Comparison of ENCODE assay signal across 1 cellular context in the genomic region with DNA sequence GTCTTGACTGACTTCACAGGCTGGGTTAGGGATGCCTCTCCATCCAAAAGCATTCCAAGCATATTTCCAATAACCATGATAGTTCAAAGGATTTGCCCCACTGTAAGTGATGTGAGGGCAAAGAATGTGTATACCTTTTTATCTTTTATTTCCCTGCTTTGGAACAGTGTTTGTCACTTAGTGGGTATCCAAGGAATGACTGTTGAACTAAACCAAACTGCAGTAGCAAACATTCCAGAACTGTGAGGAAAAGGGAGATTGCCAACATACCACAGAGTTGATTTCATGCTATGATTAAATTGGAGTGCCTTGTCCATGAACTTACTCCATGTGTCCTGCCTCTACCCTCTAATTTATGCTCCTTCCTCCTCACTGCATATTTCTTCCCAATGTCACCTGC.
TF ChIP-seq lines count a peak whose summit lies in the region.

No MANE protein-coding gene starts in this region.

TF ChIP-seq in GM23338, 12 proteins besides CTCF, POLR2A, EP300 and RAD21:
- TF ChIP-seq, protein P1, sequence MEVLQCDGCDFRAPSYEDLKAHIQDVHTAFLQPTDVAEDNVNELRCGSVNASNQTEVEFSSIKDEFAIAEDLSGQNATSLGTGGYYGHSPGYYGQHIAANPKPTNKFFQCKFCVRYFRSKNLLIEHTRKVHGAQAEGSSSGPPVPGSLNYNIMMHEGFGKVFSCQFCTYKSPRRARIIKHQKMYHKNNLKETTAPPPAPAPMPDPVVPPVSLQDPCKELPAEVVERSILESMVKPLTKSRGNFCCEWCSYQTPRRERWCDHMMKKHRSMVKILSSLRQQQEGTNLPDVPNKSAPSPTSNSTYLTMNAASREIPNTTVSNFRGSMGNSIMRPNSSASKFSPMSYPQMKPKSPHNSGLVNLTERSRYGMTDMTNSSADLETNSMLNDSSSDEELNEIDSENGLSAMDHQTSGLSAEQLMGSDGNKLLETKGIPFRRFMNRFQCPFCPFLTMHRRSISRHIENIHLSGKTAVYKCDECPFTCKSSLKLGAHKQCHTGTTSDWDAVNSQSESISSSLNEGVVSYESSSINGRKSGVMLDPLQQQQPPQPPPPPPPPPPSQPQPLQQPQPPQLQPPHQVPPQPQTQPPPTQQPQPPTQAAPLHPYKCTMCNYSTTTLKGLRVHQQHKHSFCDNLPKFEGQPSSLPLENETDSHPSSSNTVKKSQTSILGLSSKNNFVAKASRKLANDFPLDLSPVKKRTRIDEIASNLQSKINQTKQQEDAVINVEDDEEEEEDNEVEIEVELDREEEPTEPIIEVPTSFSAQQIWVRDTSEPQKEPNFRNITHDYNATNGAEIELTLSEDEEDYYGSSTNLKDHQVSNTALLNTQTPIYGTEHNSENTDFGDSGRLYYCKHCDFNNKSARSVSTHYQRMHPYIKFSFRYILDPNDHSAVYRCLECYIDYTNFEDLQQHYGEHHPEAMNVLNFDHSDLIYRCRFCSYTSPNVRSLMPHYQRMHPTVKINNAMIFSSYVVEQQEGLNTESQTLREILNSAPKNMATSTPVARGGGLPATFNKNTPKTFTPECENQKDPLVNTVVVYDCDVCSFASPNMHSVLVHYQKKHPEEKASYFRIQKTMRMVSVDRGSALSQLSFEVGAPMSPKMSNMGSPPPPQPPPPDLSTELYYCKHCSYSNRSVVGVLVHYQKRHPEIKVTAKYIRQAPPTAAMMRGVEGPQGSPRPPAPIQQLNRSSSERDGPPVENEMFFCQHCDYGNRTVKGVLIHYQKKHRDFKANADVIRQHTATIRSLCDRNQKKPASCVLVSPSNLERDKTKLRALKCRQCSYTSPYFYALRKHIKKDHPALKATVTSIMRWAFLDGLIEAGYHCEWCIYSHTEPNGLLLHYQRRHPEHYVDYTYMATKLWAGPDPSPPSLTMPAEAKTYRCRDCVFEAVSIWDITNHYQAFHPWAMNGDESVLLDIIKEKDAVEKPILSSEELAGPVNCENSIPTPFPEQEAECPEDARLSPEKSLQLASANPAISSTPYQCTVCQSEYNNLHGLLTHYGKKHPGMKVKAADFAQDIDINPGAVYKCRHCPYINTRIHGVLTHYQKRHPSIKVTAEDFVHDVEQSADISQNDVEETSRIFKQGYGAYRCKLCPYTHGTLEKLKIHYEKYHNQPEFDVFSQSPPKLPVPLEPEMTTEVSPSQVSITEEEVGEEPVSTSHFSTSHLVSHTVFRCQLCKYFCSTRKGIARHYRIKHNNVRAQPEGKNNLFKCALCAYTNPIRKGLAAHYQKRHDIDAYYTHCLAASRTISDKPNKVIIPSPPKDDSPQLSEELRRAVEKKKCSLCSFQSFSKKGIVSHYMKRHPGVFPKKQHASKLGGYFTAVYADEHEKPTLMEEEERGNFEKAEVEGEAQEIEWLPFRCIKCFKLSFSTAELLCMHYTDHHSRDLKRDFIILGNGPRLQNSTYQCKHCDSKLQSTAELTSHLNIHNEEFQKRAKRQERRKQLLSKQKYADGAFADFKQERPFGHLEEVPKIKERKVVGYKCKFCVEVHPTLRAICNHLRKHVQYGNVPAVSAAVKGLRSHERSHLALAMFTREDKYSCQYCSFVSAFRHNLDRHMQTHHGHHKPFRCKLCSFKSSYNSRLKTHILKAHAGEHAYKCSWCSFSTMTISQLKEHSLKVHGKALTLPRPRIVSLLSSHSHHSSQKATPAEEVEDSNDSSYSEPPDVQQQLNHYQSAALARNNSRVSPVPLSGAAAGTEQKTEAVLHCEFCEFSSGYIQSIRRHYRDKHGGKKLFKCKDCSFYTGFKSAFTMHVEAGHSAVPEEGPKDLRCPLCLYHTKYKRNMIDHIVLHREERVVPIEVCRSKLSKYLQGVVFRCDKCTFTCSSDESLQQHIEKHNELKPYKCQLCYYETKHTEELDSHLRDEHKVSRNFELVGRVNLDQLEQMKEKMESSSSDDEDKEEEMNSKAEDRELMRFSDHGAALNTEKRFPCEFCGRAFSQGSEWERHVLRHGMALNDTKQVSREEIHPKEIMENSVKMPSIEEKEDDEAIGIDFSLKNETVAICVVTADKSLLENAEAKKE (CRISPR knock-in tag; IDR thresholded peaks at IDR 0.05) = no peak
- TF ChIP-seq, protein P2, sequence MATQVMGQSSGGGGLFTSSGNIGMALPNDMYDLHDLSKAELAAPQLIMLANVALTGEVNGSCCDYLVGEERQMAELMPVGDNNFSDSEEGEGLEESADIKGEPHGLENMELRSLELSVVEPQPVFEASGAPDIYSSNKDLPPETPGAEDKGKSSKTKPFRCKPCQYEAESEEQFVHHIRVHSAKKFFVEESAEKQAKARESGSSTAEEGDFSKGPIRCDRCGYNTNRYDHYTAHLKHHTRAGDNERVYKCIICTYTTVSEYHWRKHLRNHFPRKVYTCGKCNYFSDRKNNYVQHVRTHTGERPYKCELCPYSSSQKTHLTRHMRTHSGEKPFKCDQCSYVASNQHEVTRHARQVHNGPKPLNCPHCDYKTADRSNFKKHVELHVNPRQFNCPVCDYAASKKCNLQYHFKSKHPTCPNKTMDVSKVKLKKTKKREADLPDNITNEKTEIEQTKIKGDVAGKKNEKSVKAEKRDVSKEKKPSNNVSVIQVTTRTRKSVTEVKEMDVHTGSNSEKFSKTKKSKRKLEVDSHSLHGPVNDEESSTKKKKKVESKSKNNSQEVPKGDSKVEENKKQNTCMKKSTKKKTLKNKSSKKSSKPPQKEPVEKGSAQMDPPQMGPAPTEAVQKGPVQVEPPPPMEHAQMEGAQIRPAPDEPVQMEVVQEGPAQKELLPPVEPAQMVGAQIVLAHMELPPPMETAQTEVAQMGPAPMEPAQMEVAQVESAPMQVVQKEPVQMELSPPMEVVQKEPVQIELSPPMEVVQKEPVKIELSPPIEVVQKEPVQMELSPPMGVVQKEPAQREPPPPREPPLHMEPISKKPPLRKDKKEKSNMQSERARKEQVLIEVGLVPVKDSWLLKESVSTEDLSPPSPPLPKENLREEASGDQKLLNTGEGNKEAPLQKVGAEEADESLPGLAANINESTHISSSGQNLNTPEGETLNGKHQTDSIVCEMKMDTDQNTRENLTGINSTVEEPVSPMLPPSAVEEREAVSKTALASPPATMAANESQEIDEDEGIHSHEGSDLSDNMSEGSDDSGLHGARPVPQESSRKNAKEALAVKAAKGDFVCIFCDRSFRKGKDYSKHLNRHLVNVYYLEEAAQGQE (IDR thresholded peaks at IDR 0.05; ENCODE audit: unreplicated experiment) = no peak
- no peak for TF ChIP-seq ZNF114 (CRISPR knock-in tag; IDR thresholded peaks at IDR 0.05)
